In the genomic region with DNA sequence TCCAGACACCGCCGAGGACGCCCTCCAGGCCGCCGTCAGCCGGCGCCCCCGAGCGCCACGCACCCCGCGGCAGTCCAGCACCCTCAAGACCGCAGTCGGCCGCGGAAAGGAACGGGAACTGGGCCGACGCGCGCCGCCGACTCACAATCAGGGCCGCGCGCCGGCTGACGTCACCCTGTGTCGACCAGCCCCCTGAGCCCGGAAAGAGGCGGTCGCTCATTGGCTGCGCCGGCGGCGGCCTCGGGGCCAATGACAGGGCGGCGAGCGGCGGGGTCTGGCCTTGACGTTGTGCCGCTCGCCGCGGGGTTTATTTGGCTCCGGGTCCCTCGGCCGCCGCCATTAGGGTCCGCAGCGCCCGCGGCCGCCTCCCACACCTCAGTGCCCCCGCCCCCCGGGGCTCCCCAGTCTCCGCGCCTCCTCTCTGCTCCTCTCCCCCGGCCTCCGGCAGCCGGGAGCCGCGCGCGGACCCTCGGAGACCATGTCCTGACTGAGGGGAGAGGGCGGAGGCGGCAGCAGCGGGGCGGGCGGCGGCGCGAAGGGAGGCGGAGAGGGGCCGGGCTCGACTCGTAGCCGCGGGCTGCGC, we compare ENCODE assay signal across 8 cellular contexts. TPM values are rescaled to one million over a fixed set of nuclear protein-coding genes. Genes with fewer than 3 reads are reported as not detected.
A peak's percentile ranks its signal among the peaks of the same experiment; 100 is the strongest.
DNase-seq lines count a peak whose midpoint lies in the region; ATAC-seq and TF ChIP-seq lines count a peak whose summit lies in the region.

No MANE protein-coding gene starts in this region.

- intact Hi-C loops in OCI-LY7 (cut with micrococcal nuclease; ENCODE audit: unreplicated experiment) = loop anchor here (1.0 to 5.0 kb wide), 5 partner anchors 71 to 379 kb away; a partner anchor contains a TSS
- intact Hi-C loops in mucosa of descending colon (cut with DNase I, micrococcal nuclease) = no loop called here

- H3K79me2 ChIP-seq in OCI-LY7 (ENCODE audit: insufficient read depth, low read depth, low read length) = peaks cover 41% of the 10 kb centered on the region

- H2AFZ ChIP-seq in OCI-LY7 (ENCODE audit: low read length) = peak overlapping the region; percentile 96

- H3K36me3 ChIP-seq in OCI-LY7 (ENCODE audit: insufficient read depth, low read length) (no peaks in the 10 kb centered on the region), mucosa of descending colon (ENCODE audit: low read depth) (no peaks in the 10 kb centered on the region)

- H3K9me2 ChIP-seq in OCI-LY7 (ENCODE audit: insufficient read depth, low read length) = no peaks in the 10 kb centered on the region

- POLR2A ChIA-PET in OCI-LY7 (lab: Charles Lee) = interaction anchor here (0.6 to 2.2 kb wide), 14 partner anchors 10 to 171 kb away, joined by 3 to 11 read pairs (median 4); a partner anchor contains a TSS

- DNase-seq in DMS 273 treated with DMSO at 0.1 percent for 48 hours (lab: John Stamatoyannopoulos, UW) = peak; percentile 79
- peak; percentile 99 for DNase-seq in HuH-7 (ENCODE audit: low spot score)
- DNase-seq in OCI-LY7 (ENCODE audit: low spot score) = peak; percentile 97
- DNase-seq in activated T-cell treated with anti-CD3 and anti-CD28 coated beads for 48 hours (ENCODE audit: low read depth) = peak; percentile 96
- no peak for DNase-seq in epithelial cell of proximal tubule (ENCODE audit: low read depth)
- DNase-seq in mucosa of descending colon = peak; percentile 99
- peak; percentile 92 for DNase-seq in stimulated activated CD8-positive, alpha-beta memory T cell treated with anti-CD3 and anti-CD28 coated beads, Interleukin-4, amount 100 ng/mL, for 1 hour (ENCODE audit: low read depth in 2 of 2, low spot score in 1 of 2)

- TF ChIP-seq CTCF in OCI-LY7 (conservative IDR thresholded peaks at IDR 0.05; ENCODE audit: low read length) = no peak
- no peak for TF ChIP-seq CTCF in epithelial cell of proximal tubule (conservative IDR thresholded peaks at IDR 0.05; ENCODE audit: low read depth, low read length)
- TF ChIP-seq CTCF in mucosa of descending colon (IDR thresholded peaks at IDR 0.05) = no peak

- H3K4me1 ChIP-seq in OCI-LY7 (ENCODE audit: insufficient read depth, low read length, poor library complexity, severe bottlenecking) = peaks cover 19% of the 10 kb centered on the region
- H3K4me1 ChIP-seq in mucosa of descending colon (ENCODE audit: low read depth) = peaks cover 15% of the 10 kb centered on the region

- peak overlapping the region; percentile 92 for H3K4me3 ChIP-seq in OCI-LY7 (ENCODE audit: low read depth, low read length, poor library complexity, severe bottlenecking)
- H3K4me3 ChIP-seq in epithelial cell of proximal tubule (ENCODE audit: low read depth, low read length) = peak overlapping the region; percentile 94
- peak overlapping the region; percentile 86 for H3K4me3 ChIP-seq in mucosa of descending colon

- peak; percentile 93 for ATAC-seq in GM21526 (IDR thresholded peaks at IDR 0.05; ENCODE audit: low FRiP score, unreplicated experiment)
- peak; percentile 98 for ATAC-seq in mucosa of descending colon

- CTCF ChIA-PET in OCI-LY7 (lab: Charles Lee; ENCODE audit: unreplicated experiment) = no interaction called here

- H3K27ac ChIP-seq in OCI-LY7 (ENCODE audit: low read depth, low read length, poor library complexity, severe bottlenecking) = peak overlapping the region; percentile 63

- BruUV-seq in OCI-LY7 (replicated peaks; lab: Mats Ljungman, UMichigan) = no TSS peak

- H4K20me1 ChIP-seq in OCI-LY7 (ENCODE audit: insufficient read depth, low read length) = peaks cover 12% of the 10 kb centered on the region; the same call in 1 of the 2 replicates

- H3K9me3 ChIP-seq in OCI-LY7 (ENCODE audit: low read length) (no peaks in the 10 kb centered on the region), mucosa of descending colon (no peaks in the 10 kb centered on the region)

- peak overlapping the region; percentile 99 for H3K4me2 ChIP-seq in OCI-LY7 (ENCODE audit: low read length)

RNA-seq across cellular contexts. Expression of a gene that starts 25.2 kb away (rescaled TPM):
- total RNA-seq in OCI-LY7 (2014; rRNA removed; shearing (Covaris generic)) = 14.5 and 16.7 TPM in 2 replicates
- 17.0 and 18.3 TPM in 2 replicates for total RNA-seq in OCI-LY7 (2022)
- total RNA-seq in epithelial cell of proximal tubule = 12.0 and 13.9 TPM in 2 replicates
- total RNA-seq in mucosa of descending colon = 10 to 100 TPM in 2 of 3 donors, 1 to 10 TPM in 1; 9.9 to 31.4 (median 13.5) TPM
